In the genomic region with DNA sequence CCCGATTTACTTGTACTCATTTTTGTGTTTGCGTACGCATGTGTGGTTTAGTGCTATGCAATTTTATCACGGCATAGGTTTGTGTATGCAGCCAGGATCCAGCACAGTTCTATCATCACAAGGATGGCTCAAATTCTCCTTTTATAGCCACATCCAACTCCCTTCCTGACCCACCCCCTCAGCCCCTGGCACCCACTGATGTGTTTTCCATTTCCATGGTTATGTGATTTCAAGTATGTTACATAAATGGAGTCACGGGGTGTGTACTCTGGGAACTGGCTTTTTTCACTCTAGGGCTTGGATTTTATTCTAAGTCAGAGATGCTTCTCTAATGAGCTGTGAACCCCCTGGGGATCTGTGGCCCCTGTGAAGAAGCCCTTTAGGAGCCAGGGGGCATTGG, we compare ENCODE assay signal across 8 cellular contexts. TPM values are rescaled to one million over a fixed set of nuclear protein-coding genes. Genes with fewer than 3 reads are reported as not detected.
DNase-seq lines count a peak whose midpoint lies in the region; ATAC-seq and TF ChIP-seq lines count a peak whose summit lies in the region.

No MANE protein-coding gene starts in this region.

- DNase-seq in activated naive CD4-positive, alpha-beta T cell treated with anti-CD3 and anti-CD28 coated beads for 36 hours = no peak
- no peak for DNase-seq in activated naive CD4-positive, alpha-beta T cell treated with Interleukin-2 at 50 U/mL for 16 hours
- peak in 1 of 2 donors; percentile 57 for DNase-seq in upper lobe of left lung
- DNase-seq in foreskin keratinocyte = no peak
- DNase-seq in Caco-2 = no peak

- peak in 1 of 4 donors; percentile 38 for TF ChIP-seq EP300 in upper lobe of left lung (IDR thresholded peaks at IDR 0.05)

- H3K4me3 Mint-ChIP-seq in activated naive CD4-positive, alpha-beta T cell treated with anti-CD3 and anti-CD28 coated beads for 36 hours = no peak overlapping the region
- H3K4me3 Mint-ChIP-seq in dendritic cell treated with granulocyte-macrophage colony-stimulating factor and Interleukin-4, amounts not matched to agents 40 ng/mL and 50 ng/mL, for 4 days = no peak overlapping the region
- no peak overlapping the region for H3K4me3 Mint-ChIP-seq in Caco-2 (ENCODE audit: unreplicated experiment)

- intact Hi-C loops in activated naive CD4-positive, alpha-beta T cell treated with anti-CD3 and anti-CD28 coated beads for 36 hours (cut with micrococcal nuclease) = loop anchor here (10.0 kb wide), 1 partner anchor 214 kb away; a partner anchor contains a TSS
- intact Hi-C loops in dendritic cell treated with granulocyte-macrophage colony-stimulating factor and Interleukin-4, amounts not matched to agents 40 ng/mL and 50 ng/mL, for 4 days (cut with micrococcal nuclease) = no loop called here
- intact Hi-C loops in Caco-2 (cut with micrococcal nuclease; ENCODE audit: unreplicated experiment) = no loop called here

- peaks cover 35 to 40% of the 10 kb centered on the region in 2 donors for H3K36me3 ChIP-seq in mucosa of rectum (ENCODE audit: control insufficient read depth in 2 of 2, insufficient read depth in 2 of 2, low read length in 2 of 2)
- H3K36me3 ChIP-seq in upper lobe of left lung = peaks cover 8 to 53% (median 23%) of the 10 kb centered on the region in 4 donors
- peaks cover 2% of the 10 kb centered on the region for H3K36me3 ChIP-seq in Caco-2 (ENCODE audit: control insufficient read depth, insufficient read depth, low read length)

- H3K9ac ChIP-seq in mucosa of rectum (ENCODE audit: low read depth in 1 of 2, low read length in 2 of 2) = peak overlapping the region; percentile 14 to 26

- CTCF ChIA-PET in activated naive CD4-positive, alpha-beta T cell treated with anti-CD3 and anti-CD28 coated beads for 36 hours (lab: Charles Lee) = interaction anchor here (1.2 to 1.4 kb wide), 2 partner anchors 24 to 101 kb away, joined by 4 to 5 read pairs; no protein-coding TSS in a partner anchor
- CTCF ChIA-PET in Caco-2 (lab: Charles Lee) = no interaction called here

- WGBS in upper lobe of left lung, 2 donors = 43 to 53% methylated on average over 5 of the region's 5 CpGs

- TF ChIP-seq POLR2A in upper lobe of left lung (IDR thresholded peaks at IDR 0.05) = no peak

- H3K27ac ChIP-seq in mucosa of rectum (ENCODE audit: low read depth in 2 of 2, low read length in 2 of 2) = peak overlapping the region; percentile 63 to 75
- peak overlapping the region; percentile 93 to 100 (median 98) for H3K27ac ChIP-seq in upper lobe of left lung
- no peak overlapping the region for H3K27ac ChIP-seq in foreskin keratinocyte

- peak overlapping the region; percentile 71 for H3K27ac Mint-ChIP-seq in activated naive CD4-positive, alpha-beta T cell treated with anti-CD3 and anti-CD28 coated beads for 36 hours
- H3K27ac Mint-ChIP-seq in dendritic cell treated with granulocyte-macrophage colony-stimulating factor and Interleukin-4, amounts not matched to agents 40 ng/mL and 50 ng/mL, for 4 days = peak overlapping the region; percentile 80
- no peak overlapping the region for H3K27ac Mint-ChIP-seq in Caco-2 (ENCODE audit: unreplicated experiment)

- H3K36me3 Mint-ChIP-seq in activated naive CD4-positive, alpha-beta T cell treated with anti-CD3 and anti-CD28 coated beads for 36 hours (ENCODE audit: low read depth) = peaks cover 66% of the 10 kb centered on the region
- peaks cover 88% of the 10 kb centered on the region for H3K36me3 Mint-ChIP-seq in dendritic cell treated with granulocyte-macrophage colony-stimulating factor and Interleukin-4, amounts not matched to agents 40 ng/mL and 50 ng/mL, for 4 days (ENCODE audit: low read depth)
- peaks cover 12% of the 10 kb centered on the region for H3K36me3 Mint-ChIP-seq in Caco-2 (ENCODE audit: insufficient read depth, unreplicated experiment)

- TF ChIP-seq CTCF in upper lobe of left lung (IDR thresholded peaks at IDR 0.05) (peak in 1 of 6 experiments; percentile 14), foreskin keratinocyte (conservative IDR thresholded peaks at IDR 0.05) (no peak), Caco-2 (IDR thresholded peaks at IDR 0.05; ENCODE audit: insufficient read depth in 1 of 2, low read depth in 1 of 2, low read length in 1 of 2, severe bottlenecking in 1 of 2, unreplicated experiment in 1 of 2) (no peak)

- no TSS peak for BruUV-seq in Caco-2 (replicated peaks; lab: Mats Ljungman, UMichigan)

- peaks cover 18 to 20% of the 10 kb centered on the region in 2 donors for H3K4me1 ChIP-seq in mucosa of rectum (ENCODE audit: control insufficient read depth in 2 of 2, insufficient read depth in 2 of 2, low read length in 2 of 2)
- peaks cover 82 to 98% (median 89%) of the 10 kb centered on the region in 4 donors for H3K4me1 ChIP-seq in upper lobe of left lung
- H3K4me1 ChIP-seq in foreskin keratinocyte = peaks cover 25% of the 10 kb centered on the region
- H3K4me1 ChIP-seq in Caco-2 = peaks cover 12% of the 10 kb centered on the region

- H3K27me3 ChIP-seq in mucosa of rectum (ENCODE audit: control insufficient read depth in 2 of 2, insufficient read depth in 2 of 2, low read length in 2 of 2) (no peaks in the 10 kb centered on the region), upper lobe of left lung (no peaks in the 10 kb centered on the region), foreskin keratinocyte (no peaks in the 10 kb centered on the region), Caco-2 (replicated peaks; ENCODE audit: control insufficient read depth, insufficient read depth, low read length) (no peaks in the 10 kb centered on the region)

- H3K27me3 Mint-ChIP-seq in activated naive CD4-positive, alpha-beta T cell treated with anti-CD3 and anti-CD28 coated beads for 36 hours (ENCODE audit: low read depth) = no peaks in the 10 kb centered on the region
- H3K27me3 Mint-ChIP-seq in dendritic cell treated with granulocyte-macrophage colony-stimulating factor and Interleukin-4, amounts not matched to agents 40 ng/mL and 50 ng/mL, for 4 days = no peaks in the 10 kb centered on the region
- H3K27me3 Mint-ChIP-seq in Caco-2 (ENCODE audit: insufficient read depth, unreplicated experiment) = no peaks in the 10 kb centered on the region

- no peak overlapping the region for H3K4me3 ChIP-seq in mucosa of rectum (ENCODE audit: low read length in 2 of 2)
- no peak overlapping the region for H3K4me3 ChIP-seq in upper lobe of left lung
- H3K4me3 ChIP-seq in Caco-2 (ENCODE audit: low read depth, low read length) = no peak overlapping the region

- no peaks in the 10 kb centered on the region for H3K9me3 Mint-ChIP-seq in activated naive CD4-positive, alpha-beta T cell treated with anti-CD3 and anti-CD28 coated beads for 36 hours
- no peaks in the 10 kb centered on the region for H3K9me3 Mint-ChIP-seq in dendritic cell treated with granulocyte-macrophage colony-stimulating factor and Interleukin-4, amounts not matched to agents 40 ng/mL and 50 ng/mL, for 4 days
- H3K9me3 Mint-ChIP-seq in Caco-2 (ENCODE audit: unreplicated experiment) = no peaks in the 10 kb centered on the region

- POLR2A ChIA-PET in Caco-2 (lab: Charles Lee) = no interaction called here

- ATAC-seq in upper lobe of left lung (ENCODE audit: low FRiP score in 2 of 2) = peak; percentile 58 to 75
- no peak for ATAC-seq in foreskin keratinocyte
- no peak for ATAC-seq in GM19023 (IDR thresholded peaks at IDR 0.05; ENCODE audit: unreplicated experiment)

- H3K9me3 ChIP-seq in mucosa of rectum (ENCODE audit: control insufficient read depth in 2 of 2, low read length in 2 of 2) (no peaks in the 10 kb centered on the region), upper lobe of left lung (no peaks in the 10 kb centered on the region), Caco-2 (no peaks in the 10 kb centered on the region)

- peaks cover 78% of the 10 kb centered on the region for H3K4me1 Mint-ChIP-seq in activated naive CD4-positive, alpha-beta T cell treated with anti-CD3 and anti-CD28 coated beads for 36 hours (ENCODE audit: low read depth)
- H3K4me1 Mint-ChIP-seq in dendritic cell treated with granulocyte-macrophage colony-stimulating factor and Interleukin-4, amounts not matched to agents 40 ng/mL and 50 ng/mL, for 4 days (ENCODE audit: low read depth) = peaks cover 52% of the 10 kb centered on the region
- peaks cover 7% of the 10 kb centered on the region for H3K4me1 Mint-ChIP-seq in Caco-2 (ENCODE audit: low read depth, unreplicated experiment)

RNA-seq across cellular contexts. Expression of a gene that starts 16.8 kb away (rescaled TPM):
- 100 to 1,000 TPM; 162 to 170 TPM for total RNA-seq in activated naive CD4-positive, alpha-beta T cell treated with anti-CD3 and anti-CD28 coated beads for 36 hours
- total RNA-seq in upper lobe of left lung (100 to 1,000 TPM in 5 of 6 donors, 10 to 100 TPM in 1; 87.0 to 202 (median 153) TPM), foreskin keratinocyte (78.4 and 83.6 TPM in 2 replicates), Caco-2 (2022) (32.6 and 34.4 TPM in 2 replicates)
- 50.4 and 57.1 TPM in 2 replicates for polyA plus RNA-seq in foreskin keratinocyte

Comparison
In these comparisons a context has a peak if more than half of its experiments do, and no peak if none do; other contexts are left out.
1. ATAC-seq: peak in upper lobe of left lung (2 of 2); none in foreskin keratinocyte (single experiment) and GM19023 (single experiment).